21 cellular contexts compared by ENCODE assay signal in genomic region chr1:30286241-30286983, GRCh38.
A peak's percentile ranks its signal among the peaks of the same experiment; 100 is the strongest.
DNase-seq lines count a peak whose midpoint lies in the region; ATAC-seq and TF ChIP-seq lines count a peak whose summit lies in the region.
"Had no signal": no experiment of that assay in that cellular context is flagged by ENCODE, and none has a peak within 500 bp of the region (broad histone marks: within the 10 kb centered on the region; RNA-seq: fewer than 3 reads in every experiment).

No MANE protein-coding gene starts in this region.

- H3K27ac Mint-ChIP-seq in stimulated activated naive CD8-positive, alpha-beta T cell treated with anti-CD3 and anti-CD28 coated beads, Interleukin-15, amount 100 ng/mL, for 72 hours = no peak overlapping the region

- no peaks in the 10 kb centered on the region for H3K9me3 Mint-ChIP-seq in stimulated activated naive CD8-positive, alpha-beta T cell treated with anti-CD3 and anti-CD28 coated beads, Interleukin-15, amount 100 ng/mL, for 72 hours

- peaks cover 14% of the 10 kb centered on the region for H3K4me1 Mint-ChIP-seq in stimulated activated naive CD8-positive, alpha-beta T cell treated with anti-CD3 and anti-CD28 coated beads, Interleukin-15, amount 100 ng/mL, for 72 hours

- intact Hi-C loops in cardiac septum (cut with DNase I) (no loop called here), Right ventricle myocardium inferior (cut with DNase I) (no loop called here)

- DNase-seq in cardiac septum (ENCODE audit: low spot score) (peak; percentile 71), Right ventricle myocardium inferior (ENCODE audit: missing footprints) (no peak), NCI-H2029 treated with DMSO at 0.1 percent for 48 hours (lab: John Stamatoyannopoulos, UW) (peak; percentile 63), coronary artery (ENCODE audit: low spot score) (peak; percentile 47), ureter (ENCODE audit: low spot score) (peak; percentile 29), KBM-7 (no peak)
- no peak for DNase-seq in stimulated activated naive CD8-positive, alpha-beta T cell treated with anti-CD3 and anti-CD28 coated beads, Interleukin-15, amount 100 ng/mL, for 72 hours
- DNase-seq: activated CD4-positive, alpha-beta T cell treated with anti-CD3 and anti-CD28 coated beads for 1 hour; activated naive CD4-positive, alpha-beta T cell treated with Interleukin-2 at 50 U/mL for 16 hours; GDM1; left lung; MG63; NCI-H226; sigmoid colon; stimulated activated CD4-positive, alpha-beta T cell treated with anti-CD3 and anti-CD28 coated beads, Interleukin-2, amount 100 ng/mL, for 24 hours; T1000; uterus had no signal

- TF ChIP-seq CTCF in coronary artery (IDR thresholded peaks at IDR 0.05) = no peak

- H3K4me3 Mint-ChIP-seq in stimulated activated naive CD8-positive, alpha-beta T cell treated with anti-CD3 and anti-CD28 coated beads, Interleukin-15, amount 100 ng/mL, for 72 hours = no peak overlapping the region

- no peak overlapping the region for H3K27ac ChIP-seq in coronary artery
- H3K27ac ChIP-seq: ascending aorta, left lung, sigmoid colon, SJSA1, uterus had no signal

- ATAC-seq in Right ventricle myocardium inferior (no peak), GM19035 (IDR thresholded peaks at IDR 0.05; ENCODE audit: unreplicated experiment) (no peak)
- no peak for ATAC-seq in stimulated activated naive CD8-positive, alpha-beta T cell treated with anti-CD3 and anti-CD28 coated beads, Interleukin-15, amount 100 ng/mL, for 72 hours
- ATAC-seq: GM12878, left lung had no signal

- H3K27me3 Mint-ChIP-seq in stimulated activated naive CD8-positive, alpha-beta T cell treated with anti-CD3 and anti-CD28 coated beads, Interleukin-15, amount 100 ng/mL, for 72 hours = peaks cover 36% of the 10 kb centered on the region

- in situ Hi-C loops in KBM-7 (cut with MboI; ENCODE audit: low pct_unique_long_range_greater_than_20kb, low sequenced_read_pairs) = no loop called here

- H3K4me3 ChIP-seq in coronary artery = no peak overlapping the region
- H3K4me3 ChIP-seq: ascending aorta, GM12878, left lung, MG63, sigmoid colon, SJSA1, uterus had no signal

Comparison
In these comparisons a context has a peak if more than half of its experiments do, and no peak if none do; other contexts are left out.
1. DNase-seq: peak in cardiac septum (single experiment), NCI-H2029 treated with DMSO at 0.1 percent for 48 hours (single experiment), coronary artery (single experiment) and ureter (single experiment); none in Right ventricle myocardium inferior (single experiment), KBM-7 (single experiment) and stimulated activated naive CD8-positive, alpha-beta T cell treated with anti-CD3 and anti-CD28 coated beads, Interleukin-15, amount 100 ng/mL, for 72 hours (0 of 2).